Comparison of ENCODE assay signal across 17 cellular contexts in genomic region chr17:5121186-5121841, GRCh38. TPM values are rescaled to one million over a fixed set of nuclear protein-coding genes. Genes with fewer than 3 reads are reported as not detected.
DNase-seq lines count a peak whose midpoint lies in the region; TF ChIP-seq lines count a peak whose summit lies in the region.
"Had no signal": no experiment of that assay in that cellular context is flagged by ENCODE, and none has a peak within 500 bp of the region (broad histone marks: within the 10 kb centered on the region; RNA-seq: fewer than 3 reads in every experiment).

No MANE protein-coding gene starts in this region.

- peaks cover 2% of the 10 kb centered on the region for H3K36me3 Mint-ChIP-seq in activated naive CD4-positive, alpha-beta T cell treated with anti-CD3 and anti-CD28 coated beads, Interleukin-2, amount 50 U/mL, for 24 hours
- no peaks in the 10 kb centered on the region for H3K36me3 Mint-ChIP-seq in endodermal cell (ENCODE audit: low read depth)
- H3K36me3 Mint-ChIP-seq in neural progenitor cell = no peaks in the 10 kb centered on the region
- no peaks in the 10 kb centered on the region for H3K36me3 Mint-ChIP-seq in type B pancreatic cell

- H3K9me3 Mint-ChIP-seq in activated naive CD4-positive, alpha-beta T cell treated with anti-CD3 and anti-CD28 coated beads, Interleukin-2, amount 50 U/mL, for 24 hours = no peaks in the 10 kb centered on the region
- H3K9me3 Mint-ChIP-seq in endodermal cell (peaks cover 12% of the 10 kb centered on the region), neural progenitor cell (peaks cover 15% of the 10 kb centered on the region), type B pancreatic cell (no peaks in the 10 kb centered on the region)

- H3K9ac ChIP-seq in endodermal cell (ENCODE audit: extremely low read depth, low read length, poor library complexity, severe bottlenecking) = no peak overlapping the region
- H3K9ac ChIP-seq in neural progenitor cell = no peak overlapping the region

- TF ChIP-seq CTCF in endodermal cell (conservative IDR thresholded peaks at IDR 0.05) = no peak
- TF ChIP-seq CTCF in neural progenitor cell (IDR thresholded peaks at IDR 0.05) = no peak
- TF ChIP-seq CTCF in type B pancreatic cell (conservative IDR thresholded peaks at IDR 0.05) = no peak

- no peaks in the 10 kb centered on the region for H3K9me3 ChIP-seq in endodermal cell (ENCODE audit: control insufficient read depth, low read length)
- H3K9me3 ChIP-seq in neural progenitor cell (ENCODE audit: low read depth) = no peaks in the 10 kb centered on the region

- H3K4me3 ChIP-seq in endodermal cell (ENCODE audit: low read length) (no peak overlapping the region), neural progenitor cell (no peak overlapping the region)
- H3K4me3 ChIP-seq: GM12878 had no signal

- H3K4me1 ChIP-seq in endodermal cell (ENCODE audit: control insufficient read depth, insufficient read depth, low read length) (no peaks in the 10 kb centered on the region), neural progenitor cell (no peaks in the 10 kb centered on the region)

- H3K27ac ChIP-seq in endodermal cell (ENCODE audit: low read depth, low read length) (no peak overlapping the region), neural progenitor cell (no peak overlapping the region)
- H3K27ac ChIP-seq: epithelial cell of prostate, VCaP had no signal

- no peak overlapping the region for H2AFZ ChIP-seq in neural progenitor cell (replicated peaks)

- H3K27ac Mint-ChIP-seq in activated naive CD4-positive, alpha-beta T cell treated with anti-CD3 and anti-CD28 coated beads, Interleukin-2, amount 50 U/mL, for 24 hours = no peak overlapping the region
- H3K27ac Mint-ChIP-seq in endodermal cell = no peak overlapping the region
- no peak overlapping the region for H3K27ac Mint-ChIP-seq in neural progenitor cell
- H3K27ac Mint-ChIP-seq in type B pancreatic cell = peak overlapping the region; percentile 31

- no peak for DNase-seq in activated naive CD4-positive, alpha-beta T cell (lab: John Stamatoyannopoulos, UW)
- peak; percentile 58 for DNase-seq in endodermal cell
- no peak for DNase-seq in neural progenitor cell (ENCODE audit: low spot score)
- peak; percentile 57 for DNase-seq in type B pancreatic cell (ENCODE audit: extremely low spot score, unreplicated experiment)
- no peak for DNase-seq in NCI-H1417 treated with DMSO at 0.1 percent for 48 hours (lab: John Stamatoyannopoulos, UW)
- DNase-seq in COLO668 (lab: John Stamatoyannopoulos, UW; ENCODE audit: unreplicated experiment) = no peak
- DNase-seq in NCI-H2081 (lab: John Stamatoyannopoulos, UW) = no peak
- DNase-seq: KG1, mesenchymal stem cell, NCI-H1092 treated with DMSO at 0.1 percent for 48 hours, NCI-H2171, small intestine had no signal

- H3F3A ChIP-seq in neural progenitor cell (ENCODE audit: low read depth) = no peaks in the 10 kb centered on the region

- H3K27me3 ChIP-seq in endodermal cell (ENCODE audit: control insufficient read depth, insufficient read depth, low read length, poor library complexity, severe bottlenecking) (peaks cover 34% of the 10 kb centered on the region), neural progenitor cell (peaks cover 29% of the 10 kb centered on the region)

- WGBS in endodermal cell (ENCODE audit: insufficient coverage in 1 of 2, insufficient read length in 1 of 2), 2 experiments = 93% methylated on average over 10 to 16 of the region's 16 CpGs

- no peaks in the 10 kb centered on the region for H4K20me1 ChIP-seq in neural progenitor cell (ENCODE audit: low read depth)

- H3K4me2 ChIP-seq in neural progenitor cell = no peak overlapping the region

- H3K27me3 Mint-ChIP-seq in activated naive CD4-positive, alpha-beta T cell treated with anti-CD3 and anti-CD28 coated beads, Interleukin-2, amount 50 U/mL, for 24 hours = peaks cover 32% of the 10 kb centered on the region
- H3K27me3 Mint-ChIP-seq in endodermal cell (ENCODE audit: insufficient read depth) (peaks cover 81% of the 10 kb centered on the region), neural progenitor cell (ENCODE audit: insufficient read depth, low read depth) (peaks cover 15% of the 10 kb centered on the region), type B pancreatic cell (peaks cover 35% of the 10 kb centered on the region)

- H3K4me1 Mint-ChIP-seq in activated naive CD4-positive, alpha-beta T cell treated with anti-CD3 and anti-CD28 coated beads, Interleukin-2, amount 50 U/mL, for 24 hours = peaks cover 5% of the 10 kb centered on the region
- no peaks in the 10 kb centered on the region for H3K4me1 Mint-ChIP-seq in endodermal cell
- peaks cover 4% of the 10 kb centered on the region for H3K4me1 Mint-ChIP-seq in neural progenitor cell
- H3K4me1 Mint-ChIP-seq in type B pancreatic cell (ENCODE audit: unreplicated experiment) = no peaks in the 10 kb centered on the region

- H3K4me3 Mint-ChIP-seq in activated naive CD4-positive, alpha-beta T cell treated with anti-CD3 and anti-CD28 coated beads, Interleukin-2, amount 50 U/mL, for 24 hours = peak overlapping the region; percentile 67
- peak overlapping the region; percentile 57 for H3K4me3 Mint-ChIP-seq in endodermal cell
- H3K4me3 Mint-ChIP-seq in neural progenitor cell = peak overlapping the region; percentile 45
- H3K4me3 Mint-ChIP-seq in type B pancreatic cell = peak overlapping the region; percentile 81

- H3K36me3 ChIP-seq in endodermal cell (ENCODE audit: control insufficient read depth, insufficient read depth, low read length) = no peaks in the 10 kb centered on the region
- H3K36me3 ChIP-seq in neural progenitor cell = no peaks in the 10 kb centered on the region

- H3K79me2 ChIP-seq in neural progenitor cell (ENCODE audit: low read depth) = no peaks in the 10 kb centered on the region

RNA-seq across cellular contexts. Expression of gene USP6, which starts 5.5 kb away (rescaled TPM):
- total RNA-seq in endodermal cell (under 1 TPM; 0.13 TPM), neural progenitor cell (ENCODE audit: low replicate concordance) (0.09 and 0.17 TPM in 2 replicates), type B pancreatic cell (ENCODE audit: low replicate concordance) (0.07 and 0.22 TPM in 2 replicates)
- 0.04 TPM for polyA plus RNA-seq in endodermal cell (2013, experiment 1 of 2)
- polyA plus RNA-seq in endodermal cell (2013, experiment 2 of 2) = 0.04 TPM
- total RNA-seq: osteoblast had no signal

RNA-seq across cellular contexts. Expression of gene ZNF232, which starts 9.6 kb away (rescaled TPM):
- total RNA-seq in endodermal cell = 10 to 100 TPM; 27.2 to 32.1 TPM
- 27.0 TPM for polyA plus RNA-seq in endodermal cell (2013, experiment 1 of 2)
- 28.5 TPM for polyA plus RNA-seq in endodermal cell (2013, experiment 2 of 2)
- total RNA-seq in neural progenitor cell (ENCODE audit: low replicate concordance) = 25.5 and 29.4 TPM in 2 replicates
- total RNA-seq in type B pancreatic cell (ENCODE audit: low replicate concordance) = 16.2 and 25.8 TPM in 2 replicates

RNA-seq across cellular contexts. Expression of gene ZFP3, which starts 43.0 kb away (rescaled TPM):
- 1 to 10 TPM in 1 of 2 donors, under 1 TPM in 1; 0.09 to 1.3 TPM for total RNA-seq in endodermal cell
- polyA plus RNA-seq in endodermal cell (2013, experiment 1 of 2) = 0.07 TPM
- polyA plus RNA-seq in endodermal cell (2013, experiment 2 of 2) = 0.21 TPM
- 0.19 and 0.34 TPM in 2 replicates for total RNA-seq in neural progenitor cell (ENCODE audit: low replicate concordance)
- total RNA-seq in type B pancreatic cell (ENCODE audit: low replicate concordance) = 0.53 and 2.3 TPM in 2 replicates

Comparison
In these comparisons a context has a peak if more than half of its experiments do, and no peak if none do; other contexts are left out.
1. DNase-seq: peak in endodermal cell (single experiment) and type B pancreatic cell (single experiment); none in activated naive CD4-positive, alpha-beta T cell (0 of 4), neural progenitor cell (single experiment), NCI-H1417 treated with DMSO at 0.1 percent for 48 hours (single experiment), COLO668 (single experiment) and NCI-H2081 (0 of 2).
2. Peak in every context shown above with its lines, with median percentiles within 50 percentile points of each other: H3K4me3 Mint-ChIP-seq.